ENCODE assay signal across 11 cellular contexts in the genomic region with DNA sequence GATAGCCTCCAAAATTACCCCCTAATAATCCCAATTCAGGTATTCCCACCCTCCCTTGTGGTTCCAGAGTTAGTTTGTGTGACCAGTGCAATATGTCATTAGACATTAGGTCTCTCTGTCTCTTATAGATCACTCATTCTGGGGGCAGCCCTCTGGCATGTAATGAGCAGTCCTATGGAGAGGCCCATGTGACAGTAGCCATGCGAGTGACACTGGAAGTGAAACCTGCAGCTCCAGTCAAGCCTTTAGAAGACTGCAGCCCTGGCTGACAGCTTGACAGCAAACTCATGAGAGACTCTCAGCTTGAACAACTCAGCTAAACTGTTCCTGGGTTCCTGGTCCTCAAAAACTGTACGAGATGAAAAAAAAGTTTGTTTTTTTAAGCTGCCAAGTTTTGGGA. TPM values are rescaled to one million over a fixed set of nuclear protein-coding genes. Genes with fewer than 3 reads are reported as not detected.
DNase-seq lines count a peak whose midpoint lies in the region; ATAC-seq, FAIRE-seq and TF ChIP-seq lines count a peak whose summit lies in the region.
"Had no signal": no experiment of that assay in that cellular context is flagged by ENCODE, and none has a peak within 500 bp of the region (broad histone marks: within the 10 kb centered on the region; RNA-seq: fewer than 3 reads in every experiment).

No MANE protein-coding gene starts in this region.

- H3K36me3 Mint-ChIP-seq in naive B cell = no peaks in the 10 kb centered on the region
- no peaks in the 10 kb centered on the region for H3K36me3 Mint-ChIP-seq in activated CD8-positive, alpha-beta memory T cell treated with anti-CD3 and anti-CD28 coated beads, Interleukin-2, amount 10 ng/mL, durations not matched to agents 7 days and 5 days
- H3K36me3 Mint-ChIP-seq: CD8-positive, alpha-beta memory T cell had no signal

- no peak overlapping the region for H3K27ac Mint-ChIP-seq in naive B cell
- H3K27ac Mint-ChIP-seq in activated CD8-positive, alpha-beta memory T cell treated with anti-CD3 and anti-CD28 coated beads, Interleukin-2, amount 10 ng/mL, durations not matched to agents 7 days and 5 days = no peak overlapping the region
- H3K27ac Mint-ChIP-seq: CD8-positive, alpha-beta memory T cell had no signal

- DNase-seq in naive B cell (no peak), H54 (ENCODE audit: insufficient read length, low spot score) (no peak), GOT3 (lab: John Stamatoyannopoulos, UW) (no peak), NCI-H748 treated with DMSO at 0.1 percent for 48 hours (lab: John Stamatoyannopoulos, UW) (no peak)
- DNase-seq in activated CD8-positive, alpha-beta memory T cell treated with anti-CD3 and anti-CD28 coated beads, Interleukin-2, amount 10 ng/mL, durations not matched to agents 7 days and 5 days = no peak
- DNase-seq: CD8-positive, alpha-beta memory T cell; NCI-H2081 treated with DMSO at 0.1 percent for 48 hours; stimulated activated CD8-positive, alpha-beta memory T cell treated with anti-CD3 and anti-CD28 coated beads, Interleukin-4, amount 100 ng/mL, for 48 hours had no signal

- H3K4me3 Mint-ChIP-seq in naive B cell = no peak overlapping the region
- H3K4me3 Mint-ChIP-seq in activated CD8-positive, alpha-beta memory T cell treated with anti-CD3 and anti-CD28 coated beads, Interleukin-2, amount 10 ng/mL, durations not matched to agents 7 days and 5 days = no peak overlapping the region
- H3K4me3 Mint-ChIP-seq: CD8-positive, alpha-beta memory T cell had no signal

- TF ChIP-seq POLR2A in H54 (IDR thresholded peaks at IDR 0.05; ENCODE audit: low read depth, low read length) = no peak

- H3K27me3 Mint-ChIP-seq in naive B cell = no peaks in the 10 kb centered on the region
- H3K27me3 Mint-ChIP-seq in activated CD8-positive, alpha-beta memory T cell treated with anti-CD3 and anti-CD28 coated beads, Interleukin-2, amount 10 ng/mL, durations not matched to agents 7 days and 5 days = peaks cover 13% of the 10 kb centered on the region

- no peak for FAIRE-seq in H54 (lab: Jason Lieb, UNC)

- H3K4me1 Mint-ChIP-seq in naive B cell = peaks cover 0 to 7% (median 5%) of the 10 kb centered on the region in 3 donors
- H3K4me1 Mint-ChIP-seq in activated CD8-positive, alpha-beta memory T cell treated with anti-CD3 and anti-CD28 coated beads, Interleukin-2, amount 10 ng/mL, durations not matched to agents 7 days and 5 days = no peaks in the 10 kb centered on the region
- H3K4me1 Mint-ChIP-seq: CD8-positive, alpha-beta memory T cell had no signal

- no peaks in the 10 kb centered on the region for H3K9me3 Mint-ChIP-seq in naive B cell
- H3K9me3 Mint-ChIP-seq in activated CD8-positive, alpha-beta memory T cell treated with anti-CD3 and anti-CD28 coated beads, Interleukin-2, amount 10 ng/mL, durations not matched to agents 7 days and 5 days (ENCODE audit: low read depth) = no peaks in the 10 kb centered on the region
- H3K9me3 Mint-ChIP-seq: CD8-positive, alpha-beta memory T cell had no signal

- CTCF ChIA-PET in activated CD8-positive, alpha-beta memory T cell treated with anti-CD3 and anti-CD28 coated beads, Interleukin-2, amount 10 ng/mL, durations not matched to agents 7 days and 5 days (lab: Charles Lee) = no interaction called here

- ATAC-seq in GM18867 (IDR thresholded peaks at IDR 0.05; ENCODE audit: unreplicated experiment) = peak; percentile 77
- ATAC-seq in GM21723 (IDR thresholded peaks at IDR 0.05; ENCODE audit: unreplicated experiment) = peak; percentile 88
- ATAC-seq in HG03280 (IDR thresholded peaks at IDR 0.05; ENCODE audit: unreplicated experiment) = peak; percentile 87
- ATAC-seq in naive B cell (ENCODE audit: low read depth in 2 of 2) = peak; percentile 65 to 81
- no peak for ATAC-seq in activated CD8-positive, alpha-beta memory T cell treated with anti-CD3 and anti-CD28 coated beads, Interleukin-2, amount 10 ng/mL, durations not matched to agents 7 days and 5 days

RNA-seq across cellular contexts. Expression of a gene that starts 54.0 kb away (rescaled TPM):
- not detected for polyA plus RNA-seq in naive B cell (ENCODE audit: low read depth in 6 of 6)
- not detected for total RNA-seq in activated CD8-positive, alpha-beta memory T cell treated with anti-CD3 and anti-CD28 coated beads, Interleukin-2, amount 10 ng/mL, durations not matched to agents 7 days and 5 days
- total RNA-seq: CD8-positive, alpha-beta memory T cell had no signal
- polyA plus RNA-seq: CD8-positive, alpha-beta memory T cell had no signal
